In genomic region chr1:161766102-161766981, GRCh38 we compare ENCODE assay signal across 1 cellular context.
TF ChIP-seq lines count a peak whose summit lies in the region.

ATF6 (plus strand) TSS chr1:161766320; CDS start chr1:161766361, 41 bp downstream.

TF ChIP-seq in HepG2, 621 proteins besides CTCF, POLR2A, EP300 and RAD21 (continued from another document and continues in another):
- 0 out of 2 replicates have a peak, but pooled peaks have one; percentile 52 for TF ChIP-seq NFAT5 (CRISPR knock-in tag; IDR thresholded peaks at IDR 0.05)
- peak; percentile 54; the same call in 1 of the 2 replicates for TF ChIP-seq ZBTB4 (CRISPR knock-in tag; IDR thresholded peaks at IDR 0.05; ENCODE audit: borderline replicate concordance)
- no peak for TF ChIP-seq CREB3 (CRISPR knock-in tag; IDR thresholded peaks at IDR 0.05)
- TF ChIP-seq ZZZ3 (CRISPR knock-in tag; IDR thresholded peaks at IDR 0.05; ENCODE audit: borderline replicate concordance), result no peak; the same call in 1 of the 2 replicates
- TF ChIP-seq ZFP1 (CRISPR knock-in tag; IDR thresholded peaks at IDR 0.05), result peak; percentile 72; the same call in 1 of the 2 replicates
- peak; percentile 81; the same call in 1 of the 2 replicates for TF ChIP-seq ZNF788 (CRISPR knock-in tag; IDR thresholded peaks at IDR 0.05; ENCODE audit: borderline replicate concordance)
- TF ChIP-seq SUZ12 (IDR thresholded peaks at IDR 0.05; ENCODE audit: low read depth, low read length), result no peak
- TF ChIP-seq AGO1 (IDR thresholded peaks at IDR 0.05; ENCODE audit: low read depth, low read length, poor library complexity, severe bottlenecking), result no peak
- TF ChIP-seq NFE2 (CRISPR knock-in tag; IDR thresholded peaks at IDR 0.05), result no peak
- no peak for TF ChIP-seq ZNF138 (CRISPR knock-in tag; IDR thresholded peaks at IDR 0.05; ENCODE audit: low read depth)
- TF ChIP-seq MEIS2 (CRISPR knock-in tag; IDR thresholded peaks at IDR 0.05), result peak; percentile 82; the same call in 1 of the 2 replicates
- 0 out of 2 replicates have a peak, but pooled peaks have one; percentile 75 for TF ChIP-seq POGK (CRISPR knock-in tag; conservative IDR thresholded peaks at IDR 0.05)
- TF ChIP-seq ISL2 (CRISPR knock-in tag; IDR thresholded peaks at IDR 0.05), result peak; percentile 75; the same call in 1 of the 2 replicates
- TF ChIP-seq AHR (CRISPR knock-in tag; IDR thresholded peaks at IDR 0.05), result no peak
- peak; percentile 31; the same call in 1 of the 2 replicates for TF ChIP-seq NFKB2 (CRISPR knock-in tag; IDR thresholded peaks at IDR 0.05; ENCODE audit: borderline replicate concordance)
- no peak for TF ChIP-seq ELF4 (CRISPR knock-in tag; IDR thresholded peaks at IDR 0.05; ENCODE audit: borderline replicate concordance)
- TF ChIP-seq ZBTB8A (CRISPR knock-in tag; IDR thresholded peaks at IDR 0.05; ENCODE audit: borderline replicate concordance, low read depth), result no peak
- no peak for TF ChIP-seq ZNF343 (CRISPR knock-in tag; IDR thresholded peaks at IDR 0.05)
- no peak for TF ChIP-seq DPF2 (CRISPR knock-in tag; IDR thresholded peaks at IDR 0.05; ENCODE audit: borderline replicate concordance, low read depth)
- TF ChIP-seq ARNT2 (CRISPR knock-in tag; IDR thresholded peaks at IDR 0.05; ENCODE audit: low read depth), result 0 out of 2 replicates have a peak, but pooled peaks have one; percentile 24
- no peak; the same call in 1 of the 2 replicates for TF ChIP-seq SIN3A (IDR thresholded peaks at IDR 0.05; ENCODE audit: borderline replicate concordance, low read depth, low read length)
- peak; percentile 79 for TF ChIP-seq ZHX1 (CRISPR knock-in tag; IDR thresholded peaks at IDR 0.05; ENCODE audit: low read depth)
- TF ChIP-seq ONECUT2 (CRISPR knock-in tag; IDR thresholded peaks at IDR 0.05), result no peak
- TF ChIP-seq ZNF142 (CRISPR knock-in tag; IDR thresholded peaks at IDR 0.05), result no peak
- no peak for TF ChIP-seq ZNF362 (CRISPR knock-in tag; IDR thresholded peaks at IDR 0.05; ENCODE audit: borderline replicate concordance)
- no peak for TF ChIP-seq MTA3 (CRISPR knock-in tag; IDR thresholded peaks at IDR 0.05)
- peak; percentile 42; the same call in 1 of the 2 replicates for TF ChIP-seq RXRA (CRISPR knock-in tag; IDR thresholded peaks at IDR 0.05)
- no peak for TF ChIP-seq CENPT (CRISPR knock-in tag; IDR thresholded peaks at IDR 0.05; ENCODE audit: low read depth)
- no peak for TF ChIP-seq GPN1 (CRISPR knock-in tag; IDR thresholded peaks at IDR 0.05; ENCODE audit: borderline replicate concordance)
- no peak for TF ChIP-seq RORA (CRISPR knock-in tag; IDR thresholded peaks at IDR 0.05)
- TF ChIP-seq NR1H2 (CRISPR knock-in tag; IDR thresholded peaks at IDR 0.05; ENCODE audit: borderline replicate concordance, low read depth), result no peak
- no peak for TF ChIP-seq ZNF160 (CRISPR knock-in tag; IDR thresholded peaks at IDR 0.05)
- no peak for TF ChIP-seq ZNF768 (CRISPR knock-in tag; IDR thresholded peaks at IDR 0.05)
- TF ChIP-seq TBL1XR1 (IDR thresholded peaks at IDR 0.05; ENCODE audit: borderline replicate concordance, low read length, partially characterized antibody), result no peak
- TF ChIP-seq MAX (IDR thresholded peaks at IDR 0.05), result peak; percentile 85
- no peak for TF ChIP-seq GATA4 (IDR thresholded peaks at IDR 0.05; ENCODE audit: borderline replicate concordance, low read depth)
- 0 out of 2 replicates have a peak, but pooled peaks have one; percentile 43 for TF ChIP-seq RFXANK (CRISPR knock-in tag; IDR thresholded peaks at IDR 0.05)
- TF ChIP-seq ZNF777 (CRISPR knock-in tag; IDR thresholded peaks at IDR 0.05), result no peak
